Comparison of ENCODE assay signal across 8 cellular contexts in the genomic region with DNA sequence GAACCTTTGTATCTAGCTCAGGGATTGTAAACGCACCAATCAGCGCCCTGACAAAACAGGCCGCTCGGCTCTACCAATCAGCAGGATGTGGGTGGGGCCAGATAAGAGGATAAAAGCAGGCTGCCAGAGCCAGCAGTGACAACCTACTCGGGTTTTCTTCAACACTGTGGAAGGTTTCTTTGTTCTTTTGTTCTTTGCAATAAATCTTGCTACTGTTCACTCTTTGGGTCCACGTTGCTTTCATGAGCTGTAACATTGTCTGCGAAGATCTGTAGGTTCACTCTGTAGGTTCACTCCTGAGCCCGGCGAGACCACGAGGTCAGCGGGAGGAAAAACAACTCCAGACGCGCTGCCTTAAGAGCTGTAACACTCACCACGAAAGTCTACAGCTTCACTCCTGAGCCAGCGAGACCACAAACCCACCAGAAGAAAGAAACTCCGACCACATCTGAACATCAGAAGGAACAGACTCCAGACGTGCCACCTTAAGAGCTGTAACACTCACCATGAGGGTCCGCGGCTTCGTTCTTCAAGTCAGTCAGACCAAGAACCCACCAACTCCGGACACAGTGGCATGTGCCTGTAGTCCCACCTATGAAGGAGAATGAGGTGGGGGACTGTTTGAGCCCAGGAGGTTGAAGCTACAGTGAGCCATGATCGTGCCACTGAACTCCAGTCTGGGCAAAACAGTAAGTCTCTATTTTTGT. TPM values are rescaled to one million over a fixed set of nuclear protein-coding genes. Genes with fewer than 3 reads are reported as not detected.
DNase-seq lines count a peak whose midpoint lies in the region; ATAC-seq lines count a peak whose summit lies in the region.
"Not testable (repeated sequence)": the region's sequence is repeated elsewhere in the genome, so short reads cannot be mapped to it uniquely, and the experiment has no call there.

No MANE protein-coding gene starts in this region.

- H3K9me3 ChIP-seq in thymus (ENCODE audit: control insufficient read depth) = not testable (repeated sequence)

- H3K4me3 ChIP-seq in thymus (ENCODE audit: low read length) = not testable (repeated sequence)

- H3K27me3 ChIP-seq in thymus (ENCODE audit: control insufficient read depth, insufficient read depth) = not testable (repeated sequence)

- ATAC-seq in effector memory CD8-positive, alpha-beta T cell (replicated peaks) = peak; percentile 83

- intact Hi-C loops in activated CD4-positive, alpha-beta T cell treated with anti-CD3 and anti-CD28 coated beads, Interleukin-2, amount 10 ng/mL, durations not matched to agents 24 days and 14 days (cut with micrococcal nuclease) = loop anchor here (1.0 kb wide), 1 partner anchor 38 kb away; no protein-coding TSS in a partner anchor

- DNase-seq in T follicular helper cell (ENCODE audit: low read depth) = peak; percentile 49
- peak; percentile 89 for DNase-seq in activated CD4-positive, alpha-beta T cell treated with anti-CD3 and anti-CD28 coated beads, Interleukin-2, amount 10 ng/mL, durations not matched to agents 24 days and 14 days
- peak; percentile 28 for DNase-seq in activated T-cell treated with anti-CD3 and anti-CD28 coated beads for 1 hour (ENCODE audit: low read depth)
- peak in 3 of 4 experiments; percentile 11 to 49 (median 42) for DNase-seq in activated naive CD4-positive, alpha-beta T cell (lab: John Stamatoyannopoulos, UW)
- peak; percentile 52 to 68 (median 54) for DNase-seq in effector memory CD8-positive, alpha-beta T cell
- peak in 3 of 4 experiments; percentile 3 to 34 (median 30) for DNase-seq in stimulated activated CD4-positive, alpha-beta T cell treated with anti-CD3 and anti-CD28 coated beads, Interleukin-1b, Interleukin-23, amount 100 ng/mL, for 24 hours (ENCODE audit: low read depth in 4 of 4, low spot score in 1 of 4)
- DNase-seq in stimulated activated CD8-positive, alpha-beta memory T cell treated with anti-CD3 and anti-CD28 coated beads, Interleukin-15, amount 100 ng/mL, for 4 hours (ENCODE audit: low read depth in 2 of 2) = peak; percentile 15 to 27

- H3K27ac ChIP-seq in thymus (ENCODE audit: low read depth) = peak overlapping the region; percentile 66

- H3K36me3 Mint-ChIP-seq in activated CD4-positive, alpha-beta T cell treated with anti-CD3 and anti-CD28 coated beads, Interleukin-2, amount 10 ng/mL, durations not matched to agents 24 days and 14 days (ENCODE audit: low read depth) = not testable (repeated sequence)
- peaks cover 16% of the 10 kb centered on the region for H3K36me3 Mint-ChIP-seq in effector memory CD8-positive, alpha-beta T cell (ENCODE audit: insufficient read depth)

- H3K27me3 Mint-ChIP-seq in activated CD4-positive, alpha-beta T cell treated with anti-CD3 and anti-CD28 coated beads, Interleukin-2, amount 10 ng/mL, durations not matched to agents 24 days and 14 days; effector memory CD8-positive, alpha-beta T cell: not testable (repeated sequence)

- not testable (repeated sequence) for H3K36me3 ChIP-seq in thymus (ENCODE audit: control insufficient read depth, insufficient read depth)

- WGBS in thymus = 17% methylated on average over 22 of the region's 22 CpGs

- not testable (repeated sequence) for H3K4me1 ChIP-seq in thymus (ENCODE audit: control insufficient read depth, insufficient read depth, low read length)

- not testable (repeated sequence) for H3K9me3 Mint-ChIP-seq in activated CD4-positive, alpha-beta T cell treated with anti-CD3 and anti-CD28 coated beads, Interleukin-2, amount 10 ng/mL, durations not matched to agents 24 days and 14 days; effector memory CD8-positive, alpha-beta T cell

- peaks cover 21% of the 10 kb centered on the region for H3K4me1 Mint-ChIP-seq in activated CD4-positive, alpha-beta T cell treated with anti-CD3 and anti-CD28 coated beads, Interleukin-2, amount 10 ng/mL, durations not matched to agents 24 days and 14 days
- H3K4me1 Mint-ChIP-seq in effector memory CD8-positive, alpha-beta T cell (ENCODE audit: low read depth in 2 of 2) = peaks cover 13 to 17% of the 10 kb centered on the region in 2 donors

- peak overlapping the region; percentile 95 for H3K27ac Mint-ChIP-seq in activated CD4-positive, alpha-beta T cell treated with anti-CD3 and anti-CD28 coated beads, Interleukin-2, amount 10 ng/mL, durations not matched to agents 24 days and 14 days
- H3K27ac Mint-ChIP-seq in effector memory CD8-positive, alpha-beta T cell = peak overlapping the region; percentile 84 to 88

- H3K4me3 Mint-ChIP-seq in activated CD4-positive, alpha-beta T cell treated with anti-CD3 and anti-CD28 coated beads, Interleukin-2, amount 10 ng/mL, durations not matched to agents 24 days and 14 days = peak overlapping the region; percentile 88
- peak overlapping the region; percentile 71 to 79 for H3K4me3 Mint-ChIP-seq in effector memory CD8-positive, alpha-beta T cell

RNA-seq across cellular contexts. Expression of gene BAK1, which starts 46.8 kb away (rescaled TPM):
- 54.7 and 55.9 TPM in 2 replicates for total RNA-seq in activated CD4-positive, alpha-beta T cell treated with anti-CD3 and anti-CD28 coated beads, Interleukin-2, amount 10 ng/mL, durations not matched to agents 24 days and 14 days
- polyA plus RNA-seq in thymus = 25.6 TPM

Comparison
In these comparisons a context has a peak if more than half of its experiments do, and no peak if none do; other contexts are left out.
1. DNase-seq: peak in every context shown above with its lines; median percentile 89 in activated CD4-positive, alpha-beta T cell treated with anti-CD3 and anti-CD28 coated beads, Interleukin-2, amount 10 ng/mL, durations not matched to agents 24 days and 14 days; 54 in effector memory CD8-positive, alpha-beta T cell; 49 in T follicular helper cell; 42 in activated naive CD4-positive, alpha-beta T cell; 30 in stimulated activated CD4-positive, alpha-beta T cell treated with anti-CD3 and anti-CD28 coated beads, Interleukin-1b, Interleukin-23, amount 100 ng/mL, for 24 hours; 28 in activated T-cell treated with anti-CD3 and anti-CD28 coated beads for 1 hour; 21 in stimulated activated CD8-positive, alpha-beta memory T cell treated with anti-CD3 and anti-CD28 coated beads, Interleukin-15, amount 100 ng/mL, for 4 hours.